ENCODE assay signal across 2 cellular contexts in the genomic region with DNA sequence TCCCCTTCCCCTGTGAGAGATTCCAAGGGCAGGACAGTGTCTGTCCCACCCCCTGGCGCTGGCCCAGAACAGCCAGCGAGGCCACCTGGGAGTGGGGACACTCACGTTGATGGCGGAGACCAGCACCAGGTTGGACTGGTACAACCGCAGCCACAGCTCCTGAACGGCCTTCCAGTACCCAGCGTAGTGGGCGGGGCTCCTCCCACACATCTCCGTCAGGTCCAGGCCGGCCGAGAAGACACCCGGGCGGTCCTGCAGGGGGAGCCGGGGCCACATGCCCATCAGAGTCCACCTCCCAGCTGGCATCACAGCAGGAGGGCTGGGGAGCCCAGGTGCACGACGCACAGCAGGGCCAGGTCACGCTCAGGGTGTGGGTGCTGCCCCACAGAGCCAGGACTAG.
TF ChIP-seq lines count a peak whose summit lies in the region.

No MANE protein-coding gene starts in this region.

TF ChIP-seq in A549, 52 proteins besides CTCF, POLR2A, EP300 and RAD21:
- no peak for TF ChIP-seq PHF8 (IDR thresholded peaks at IDR 0.05; ENCODE audit: borderline replicate concordance, low read depth)
- no peak for TF ChIP-seq HEYL (CRISPR knock-in tag; IDR thresholded peaks at IDR 0.05)
- TF ChIP-seq JUN (IDR thresholded peaks at IDR 0.05) = no peak
- TF ChIP-seq FOXS1 (CRISPR knock-in tag; IDR thresholded peaks at IDR 0.05) = no peak
- no peak for TF ChIP-seq ZFP36 (IDR thresholded peaks at IDR 0.05; ENCODE audit: borderline replicate concordance, partially characterized antibody)
- TF ChIP-seq, protein P1, sequence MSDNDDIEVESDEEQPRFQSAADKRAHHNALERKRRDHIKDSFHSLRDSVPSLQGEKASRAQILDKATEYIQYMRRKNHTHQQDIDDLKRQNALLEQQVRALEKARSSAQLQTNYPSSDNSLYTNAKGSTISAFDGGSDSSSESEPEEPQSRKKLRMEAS (IDR thresholded peaks at IDR 0.05) = no peak
- no peak for TF ChIP-seq CHD2 (IDR thresholded peaks at IDR 0.05; ENCODE audit: low read length, partially characterized antibody)
- no peak for TF ChIP-seq SREBF2 (IDR thresholded peaks at IDR 0.05)
- TF ChIP-seq ZC3H11A (IDR thresholded peaks at IDR 0.05) = no peak
- no peak for TF ChIP-seq RARB (CRISPR knock-in tag; IDR thresholded peaks at IDR 0.05)
- TF ChIP-seq GATA3 (IDR thresholded peaks at IDR 0.05; ENCODE audit: borderline replicate concordance) = no peak
- TF ChIP-seq NR3C1 (IDR thresholded peaks at IDR 0.05) = no peak
- TF ChIP-seq CHD4 (IDR thresholded peaks at IDR 0.05; ENCODE audit: borderline replicate concordance) = no peak
- TF ChIP-seq BHLHE40 (IDR thresholded peaks at IDR 0.05; ENCODE audit: low read depth, low read length) = no peak
- TF ChIP-seq, protein P2, sequence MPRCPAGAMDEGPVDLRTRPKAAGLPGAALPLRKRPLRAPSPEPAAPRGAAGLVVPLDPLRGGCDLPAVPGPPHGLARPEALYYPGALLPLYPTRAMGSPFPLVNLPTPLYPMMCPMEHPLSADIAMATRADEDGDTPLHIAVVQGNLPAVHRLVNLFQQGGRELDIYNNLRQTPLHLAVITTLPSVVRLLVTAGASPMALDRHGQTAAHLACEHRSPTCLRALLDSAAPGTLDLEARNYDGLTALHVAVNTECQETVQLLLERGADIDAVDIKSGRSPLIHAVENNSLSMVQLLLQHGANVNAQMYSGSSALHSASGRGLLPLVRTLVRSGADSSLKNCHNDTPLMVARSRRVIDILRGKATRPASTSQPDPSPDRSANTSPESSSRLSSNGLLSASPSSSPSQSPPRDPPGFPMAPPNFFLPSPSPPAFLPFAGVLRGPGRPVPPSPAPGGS (IDR thresholded peaks at IDR 0.05) = no peak
- no peak for TF ChIP-seq HOXB5 (CRISPR knock-in tag; IDR thresholded peaks at IDR 0.05)
- no peak for TF ChIP-seq CBX8 (IDR thresholded peaks at IDR 0.05)
TF ChIP-seq in A549: peak in this region for 0.

TF ChIP-seq in SK-N-SH, 30 proteins besides CTCF, POLR2A, EP300 and RAD21:
- no peak for TF ChIP-seq RXRA (IDR thresholded peaks at IDR 0.05; ENCODE audit: borderline replicate concordance, low read depth)
- TF ChIP-seq NFIC (IDR thresholded peaks at IDR 0.05; ENCODE audit: borderline replicate concordance) = no peak
- TF ChIP-seq, protein P1 (IDR thresholded peaks at IDR 0.05; ENCODE audit: low read depth) = no peak
- no peak for TF ChIP-seq FOXM1 (IDR thresholded peaks at IDR 0.05; ENCODE audit: low read depth)
- no peak for TF ChIP-seq TEAD4 (IDR thresholded peaks at IDR 0.05; ENCODE audit: borderline replicate concordance, insufficient read depth)
- TF ChIP-seq, protein P3, sequence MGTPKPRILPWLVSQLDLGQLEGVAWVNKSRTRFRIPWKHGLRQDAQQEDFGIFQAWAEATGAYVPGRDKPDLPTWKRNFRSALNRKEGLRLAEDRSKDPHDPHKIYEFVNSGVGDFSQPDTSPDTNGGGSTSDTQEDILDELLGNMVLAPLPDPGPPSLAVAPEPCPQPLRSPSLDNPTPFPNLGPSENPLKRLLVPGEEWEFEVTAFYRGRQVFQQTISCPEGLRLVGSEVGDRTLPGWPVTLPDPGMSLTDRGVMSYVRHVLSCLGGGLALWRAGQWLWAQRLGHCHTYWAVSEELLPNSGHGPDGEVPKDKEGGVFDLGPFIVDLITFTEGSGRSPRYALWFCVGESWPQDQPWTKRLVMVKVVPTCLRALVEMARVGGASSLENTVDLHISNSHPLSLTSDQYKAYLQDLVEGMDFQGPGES (IDR thresholded peaks at IDR 0.05; ENCODE audit: low read depth, low read length) = no peak
- TF ChIP-seq SIN3A (IDR thresholded peaks at IDR 0.05; ENCODE audit: borderline replicate concordance, low read depth, low read length) = no peak
- TF ChIP-seq FOSL2 (IDR thresholded peaks at IDR 0.05; ENCODE audit: borderline replicate concordance, low read depth) = no peak
- TF ChIP-seq, protein P4, sequence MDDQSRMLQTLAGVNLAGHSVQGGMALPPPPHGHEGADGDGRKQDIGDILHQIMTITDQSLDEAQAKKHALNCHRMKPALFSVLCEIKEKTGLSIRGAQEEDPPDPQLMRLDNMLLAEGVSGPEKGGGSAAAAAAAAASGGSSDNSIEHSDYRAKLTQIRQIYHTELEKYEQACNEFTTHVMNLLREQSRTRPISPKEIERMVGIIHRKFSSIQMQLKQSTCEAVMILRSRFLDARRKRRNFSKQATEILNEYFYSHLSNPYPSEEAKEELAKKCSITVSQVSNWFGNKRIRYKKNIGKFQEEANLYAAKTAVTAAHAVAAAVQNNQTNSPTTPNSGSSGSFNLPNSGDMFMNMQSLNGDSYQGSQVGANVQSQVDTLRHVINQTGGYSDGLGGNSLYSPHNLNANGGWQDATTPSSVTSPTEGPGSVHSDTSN (IDR thresholded peaks at IDR 0.05) = no peak
- TF ChIP-seq NRF1 (IDR thresholded peaks at IDR 0.05; ENCODE audit: low read depth, low read length) = no peak
- no peak for TF ChIP-seq MXI1 (IDR thresholded peaks at IDR 0.05; ENCODE audit: low read depth, low read length)
- TF ChIP-seq YY1 (IDR thresholded peaks at IDR 0.05; ENCODE audit: low read depth) = no peak
- TF ChIP-seq, protein P5, sequence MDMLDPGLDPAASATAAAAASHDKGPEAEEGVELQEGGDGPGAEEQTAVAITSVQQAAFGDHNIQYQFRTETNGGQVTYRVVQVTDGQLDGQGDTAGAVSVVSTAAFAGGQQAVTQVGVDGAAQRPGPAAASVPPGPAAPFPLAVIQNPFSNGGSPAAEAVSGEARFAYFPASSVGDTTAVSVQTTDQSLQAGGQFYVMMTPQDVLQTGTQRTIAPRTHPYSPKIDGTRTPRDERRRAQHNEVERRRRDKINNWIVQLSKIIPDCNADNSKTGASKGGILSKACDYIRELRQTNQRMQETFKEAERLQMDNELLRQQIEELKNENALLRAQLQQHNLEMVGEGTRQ (IDR thresholded peaks at IDR 0.05; ENCODE audit: borderline replicate concordance, low read depth, low read length) = no peak
- TF ChIP-seq, protein P6, sequence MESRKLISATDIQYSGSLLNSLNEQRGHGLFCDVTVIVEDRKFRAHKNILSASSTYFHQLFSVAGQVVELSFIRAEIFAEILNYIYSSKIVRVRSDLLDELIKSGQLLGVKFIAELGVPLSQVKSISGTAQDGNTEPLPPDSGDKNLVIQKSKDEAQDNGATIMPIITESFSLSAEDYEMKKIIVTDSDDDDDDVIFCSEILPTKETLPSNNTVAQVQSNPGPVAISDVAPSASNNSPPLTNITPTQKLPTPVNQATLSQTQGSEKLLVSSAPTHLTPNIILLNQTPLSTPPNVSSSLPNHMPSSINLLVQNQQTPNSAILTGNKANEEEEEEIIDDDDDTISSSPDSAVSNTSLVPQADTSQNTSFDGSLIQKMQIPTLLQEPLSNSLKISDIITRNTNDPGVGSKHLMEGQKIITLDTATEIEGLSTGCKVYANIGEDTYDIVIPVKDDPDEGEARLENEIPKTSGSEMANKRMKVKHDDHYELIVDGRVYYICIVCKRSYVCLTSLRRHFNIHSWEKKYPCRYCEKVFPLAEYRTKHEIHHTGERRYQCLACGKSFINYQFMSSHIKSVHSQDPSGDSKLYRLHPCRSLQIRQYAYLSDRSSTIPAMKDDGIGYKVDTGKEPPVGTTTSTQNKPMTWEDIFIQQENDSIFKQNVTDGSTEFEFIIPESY (IDR thresholded peaks at IDR 0.05; ENCODE audit: borderline replicate concordance, low read depth) = no peak
